ENCODE assay signal across 34 cellular contexts in genomic region chr1:37429038-37429437, GRCh38.
"Had no signal": no experiment of that assay in that cellular context is flagged by ENCODE, and none has a peak within 500 bp of the region (broad histone marks: within the 10 kb centered on the region; RNA-seq: fewer than 3 reads in every experiment).

No MANE protein-coding gene starts in this region.

- H3K4me3 Mint-ChIP-seq: activated B cell treated with CpG ODN at 0.5 μM for 24 hours; activated CD4-positive, alpha-beta memory T cell treated with anti-CD3 and anti-CD28 coated beads for 36 hours; activated CD4-positive, alpha-beta T cell treated with anti-CD3 and anti-CD28 coated beads, Interleukin-2, amount 10 ng/mL, durations not matched to agents 24 days and 14 days; activated CD8-positive, alpha-beta memory T cell treated with anti-CD3 and anti-CD28 coated beads, Interleukin-2, amount 10 ng/mL, durations not matched to agents 7 days and 5 days; activated CD8-positive, alpha-beta T cell treated with anti-CD3 and anti-CD28 coated beads, Interleukin-2, amount 10 ng/mL, durations not matched to agents 7 days and 5 days; activated naive CD4-positive, alpha-beta T cell treated with anti-CD3 and anti-CD28 coated beads for 36 hours; activated naive CD4-positive, alpha-beta T cell treated with anti-CD3 and anti-CD28 coated beads, Interleukin-2, amount 50 U/mL, for 24 hours; activated naive CD8-positive, alpha-beta T cell treated with anti-CD3 and anti-CD28 coated beads for 36 hours; activated naive CD8-positive, alpha-beta T cell treated with anti-CD3 and anti-CD28 coated beads, Interleukin-2, amount 50 U/mL, for 24 hours; activated T-helper 1 cell treated with anti-CD3 and anti-CD28 coated beads, Interleukin-12 subunit alpha, Interleukin-12 subunit beta, Interleukin-2, Interleukin-4 antibody, amounts not matched to agents 30 ng/mL and 10 ng/mL and 1 ng/mL, durations not matched to agents 14 hours and 24 hours and 36 hours; dendritic cell treated with granulocyte-macrophage colony-stimulating factor and Interleukin-4, amounts not matched to agents 40 ng/mL and 50 ng/mL, for 4 days; endodermal cell; T-cell; T-helper 1 cell treated with Interleukin-12 subunit alpha and Interleukin-12 subunit beta and Interleukin-4 antibody, amounts not matched to agents 30 μg/mL and 1 μg/mL, for 36 hours had no signal

- H3K27me3 ChIP-seq: adrenal gland had no signal

- H3K9me3 Mint-ChIP-seq: activated B cell treated with CpG ODN at 0.5 μM for 24 hours; activated CD4-positive, alpha-beta memory T cell treated with anti-CD3 and anti-CD28 coated beads for 36 hours; activated CD4-positive, alpha-beta T cell treated with anti-CD3 and anti-CD28 coated beads, Interleukin-2, amount 10 ng/mL, durations not matched to agents 24 days and 14 days; activated naive CD4-positive, alpha-beta T cell treated with anti-CD3 and anti-CD28 coated beads for 36 hours; activated naive CD4-positive, alpha-beta T cell treated with anti-CD3 and anti-CD28 coated beads, Interleukin-2, amount 50 U/mL, for 24 hours; activated naive CD8-positive, alpha-beta T cell treated with anti-CD3 and anti-CD28 coated beads for 36 hours; activated naive CD8-positive, alpha-beta T cell treated with anti-CD3 and anti-CD28 coated beads, Interleukin-2, amount 50 U/mL, for 24 hours; activated T-helper 1 cell treated with anti-CD3 and anti-CD28 coated beads, Interleukin-12 subunit alpha, Interleukin-12 subunit beta, Interleukin-2, Interleukin-4 antibody, amounts not matched to agents 30 ng/mL and 10 ng/mL and 1 ng/mL, durations not matched to agents 14 hours and 24 hours and 36 hours; activated T-helper 2 cell treated with anti-CD3 and anti-CD28 coated beads, Interferon-gamma antibody, Interleukin-2, Interleukin-4, amounts not matched to agents 10 μg/mL and 5 μg/mL and 100 μg/mL, durations not matched to agents 14 hours and 24 hours and 36 hours; dendritic cell treated with granulocyte-macrophage colony-stimulating factor and Interleukin-4, amounts not matched to agents 40 ng/mL and 50 ng/mL, for 4 days; endodermal cell; T-cell; T-helper 1 cell treated with Interleukin-12 subunit alpha and Interleukin-12 subunit beta and Interleukin-4 antibody, amounts not matched to agents 30 μg/mL and 1 μg/mL, for 36 hours had no signal

- DNase-seq: activated B cell treated with CpG ODN at 0.5 μM for 24 hours; activated CD4-positive, alpha-beta memory T cell treated with anti-CD3 and anti-CD28 coated beads for 36 hours; activated CD4-positive, alpha-beta T cell treated with anti-CD3 and anti-CD28 coated beads, Interleukin-2, amount 10 ng/mL, durations not matched to agents 24 days and 14 days; activated CD8-positive, alpha-beta memory T cell treated with anti-CD3 and anti-CD28 coated beads, Interleukin-2, amount 10 ng/mL, durations not matched to agents 7 days and 5 days; activated CD8-positive, alpha-beta memory T cell treated with anti-CD3 and anti-CD28 coated beads, Interleukin-2, amount 50 U/mL, for 4 hours; activated CD8-positive, alpha-beta T cell treated with anti-CD3 and anti-CD28 coated beads, Interleukin-2, amount 10 ng/mL, durations not matched to agents 7 days and 5 days; activated effector memory CD4-positive, alpha-beta T cell treated with anti-CD3 and anti-CD28 coated beads, Interleukin-2, amount 50 U/mL, for 16 hours; activated naive CD4-positive, alpha-beta T cell treated with anti-CD3 and anti-CD28 coated beads for 36 hours; activated naive CD8-positive, alpha-beta T cell treated with anti-CD3 and anti-CD28 coated beads for 36 hours; activated naive CD8-positive, alpha-beta T cell treated with anti-CD3 and anti-CD28 coated beads, Interleukin-2, amount 50 U/mL, for 24 hours; activated T-cell treated with anti-CD3 and anti-CD28 coated beads, Interleukin-2, amount 50 U/mL, for 1 hour; activated T-cell treated with anti-CD3 and anti-CD28 coated beads, Interleukin-2, amount 50 U/mL, for 48 hours; adrenal gland; amygdala; aorta; body of pancreas; central memory CD4-positive, alpha-beta T cell; effector memory CD4-positive, alpha-beta T cell; endodermal cell; foreskin fibroblast; head of caudate nucleus; T-cell; T-helper 9 cell; WERI-Rb-1 had no signal

- H3K27ac ChIP-seq: adrenal gland, body of pancreas, coronary artery, dorsolateral prefrontal cortex, WERI-Rb-1 had no signal

- FAIRE-seq: frontal cortex had no signal

- H3K27ac Mint-ChIP-seq: activated B cell treated with CpG ODN at 0.5 μM for 24 hours; activated CD4-positive, alpha-beta memory T cell treated with anti-CD3 and anti-CD28 coated beads for 36 hours; activated CD4-positive, alpha-beta T cell treated with anti-CD3 and anti-CD28 coated beads, Interleukin-2, amount 10 ng/mL, durations not matched to agents 24 days and 14 days; activated CD8-positive, alpha-beta memory T cell treated with anti-CD3 and anti-CD28 coated beads, Interleukin-2, amount 10 ng/mL, durations not matched to agents 7 days and 5 days; activated CD8-positive, alpha-beta T cell treated with anti-CD3 and anti-CD28 coated beads, Interleukin-2, amount 10 ng/mL, durations not matched to agents 7 days and 5 days; activated naive CD4-positive, alpha-beta T cell treated with anti-CD3 and anti-CD28 coated beads for 36 hours; activated naive CD4-positive, alpha-beta T cell treated with anti-CD3 and anti-CD28 coated beads, Interleukin-2, amount 50 U/mL, for 24 hours; activated naive CD8-positive, alpha-beta T cell treated with anti-CD3 and anti-CD28 coated beads for 36 hours; activated naive CD8-positive, alpha-beta T cell treated with anti-CD3 and anti-CD28 coated beads, Interleukin-2, amount 50 U/mL, for 24 hours; activated T-helper 1 cell treated with anti-CD3 and anti-CD28 coated beads, Interleukin-12 subunit alpha, Interleukin-12 subunit beta, Interleukin-2, Interleukin-4 antibody, amounts not matched to agents 30 ng/mL and 10 ng/mL and 1 ng/mL, durations not matched to agents 14 hours and 24 hours and 36 hours; activated T-helper 2 cell treated with anti-CD3 and anti-CD28 coated beads, Interferon-gamma antibody, Interleukin-2, Interleukin-4, amounts not matched to agents 10 μg/mL and 5 μg/mL and 100 μg/mL, durations not matched to agents 14 hours and 24 hours and 36 hours; dendritic cell treated with granulocyte-macrophage colony-stimulating factor and Interleukin-4, amounts not matched to agents 40 ng/mL and 50 ng/mL, for 4 days; endodermal cell; T-cell; T-helper 1 cell treated with Interleukin-12 subunit alpha and Interleukin-12 subunit beta and Interleukin-4 antibody, amounts not matched to agents 30 μg/mL and 1 μg/mL, for 36 hours had no signal

- H3K4me1 ChIP-seq: adrenal gland, body of pancreas had no signal

- H3K36me3 Mint-ChIP-seq: activated CD4-positive, alpha-beta memory T cell treated with anti-CD3 and anti-CD28 coated beads for 36 hours; activated CD8-positive, alpha-beta memory T cell treated with anti-CD3 and anti-CD28 coated beads, Interleukin-2, amount 10 ng/mL, durations not matched to agents 7 days and 5 days; activated naive CD4-positive, alpha-beta T cell treated with anti-CD3 and anti-CD28 coated beads, Interleukin-2, amount 50 U/mL, for 24 hours; activated naive CD8-positive, alpha-beta T cell treated with anti-CD3 and anti-CD28 coated beads for 36 hours; T-cell had no signal

- H3K36me3 ChIP-seq: adrenal gland, WERI-Rb-1 had no signal

- ATAC-seq: activated CD4-positive, CD25-positive, alpha-beta regulatory T cell treated with anti-CD3 and anti-CD28 coated beads, Interleukin-2, amount 50 U/mL, for 24 hours; activated CD8-positive, alpha-beta memory T cell treated with anti-CD3 and anti-CD28 coated beads, Interleukin-2, amount 10 ng/mL, durations not matched to agents 7 days and 5 days; activated CD8-positive, alpha-beta T cell treated with anti-CD3 and anti-CD28 coated beads, Interleukin-2, amount 10 ng/mL, durations not matched to agents 7 days and 5 days; activated naive CD8-positive, alpha-beta T cell treated with anti-CD3 and anti-CD28 coated beads, Interleukin-2, amount 50 U/mL, for 24 hours; body of pancreas; esophagus mucosa; T-cell had no signal

- H3K4me1 Mint-ChIP-seq: activated B cell treated with CpG ODN at 0.5 μM for 24 hours; activated CD4-positive, alpha-beta T cell treated with anti-CD3 and anti-CD28 coated beads, Interleukin-2, amount 10 ng/mL, durations not matched to agents 24 days and 14 days; activated CD8-positive, alpha-beta memory T cell treated with anti-CD3 and anti-CD28 coated beads, Interleukin-2, amount 10 ng/mL, durations not matched to agents 7 days and 5 days; activated naive CD4-positive, alpha-beta T cell treated with anti-CD3 and anti-CD28 coated beads, Interleukin-2, amount 50 U/mL, for 24 hours; activated naive CD8-positive, alpha-beta T cell treated with anti-CD3 and anti-CD28 coated beads for 36 hours; activated naive CD8-positive, alpha-beta T cell treated with anti-CD3 and anti-CD28 coated beads, Interleukin-2, amount 50 U/mL, for 24 hours; endodermal cell; T-cell had no signal

- H3K4me3 ChIP-seq: adrenal gland, body of pancreas, coronary artery, dorsolateral prefrontal cortex had no signal

- H3K9me3 ChIP-seq: adrenal gland, body of pancreas had no signal
